In the genomic region with DNA sequence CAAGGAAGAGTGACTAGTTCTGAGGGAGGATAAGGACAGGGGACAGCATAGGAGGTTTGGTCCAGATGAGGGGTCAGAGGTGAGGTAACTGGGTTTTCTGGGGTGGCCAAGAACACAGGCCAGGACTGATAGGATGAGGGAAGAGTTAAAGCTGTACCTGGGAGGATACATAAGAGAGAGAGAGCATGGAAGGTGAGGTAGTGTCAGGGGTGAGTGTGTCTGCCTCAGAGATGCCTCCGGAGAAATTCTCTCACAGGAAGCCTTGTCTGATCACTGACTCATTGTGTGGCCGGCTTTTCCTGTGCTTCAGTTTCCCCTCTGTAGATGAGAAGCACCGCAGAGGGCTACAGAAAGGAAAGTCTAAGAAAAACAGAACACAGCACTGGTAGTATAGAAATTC, we compare ENCODE assay signal across 8 cellular contexts. TPM values are rescaled to one million over a fixed set of nuclear protein-coding genes. Genes with fewer than 3 reads are reported as not detected.
DNase-seq lines count a peak whose midpoint lies in the region; ATAC-seq and TF ChIP-seq lines count a peak whose summit lies in the region.

No MANE protein-coding gene starts in this region.

- peak overlapping the region; percentile 67 to 85 (median 76) for H3K4me3 Mint-ChIP-seq in CD4-positive, alpha-beta memory T cell
- peak overlapping the region; percentile 79 for H3K4me3 Mint-ChIP-seq in natural killer cell

- H3K4me1 ChIP-seq in CD4-positive, alpha-beta memory T cell (ENCODE audit: insufficient read depth, low read length): peaks cover 85% of the 10 kb centered on the region
- peaks cover 17% of the 10 kb centered on the region for H3K4me1 ChIP-seq in GM23248 (ENCODE audit: insufficient read depth)
- H3K4me1 ChIP-seq in Karpas-422 (ENCODE audit: low read length): no peaks in the 10 kb centered on the region

- no peaks in the 10 kb centered on the region for H3K36me3 ChIP-seq in CD4-positive, alpha-beta memory T cell (ENCODE audit: insufficient read depth, low read length)
- H3K36me3 ChIP-seq in GM23248 (ENCODE audit: low read depth) (no peaks in the 10 kb centered on the region), Karpas-422 (ENCODE audit: insufficient read depth, low read length) (no peaks in the 10 kb centered on the region)

- peaks cover 6% of the 10 kb centered on the region; the same call in 1 of the 2 replicates for H3K9me2 ChIP-seq in GM23248 (ENCODE audit: insufficient read depth)
- no peaks in the 10 kb centered on the region for H3K9me2 ChIP-seq in Karpas-422 (replicated peaks; ENCODE audit: insufficient read depth, low read length)

- TF ChIP-seq CTCF in RWPE1 (conservative IDR thresholded peaks at IDR 0.05; ENCODE audit: low read depth) (no peak), natural killer cell (IDR thresholded peaks at IDR 0.05) (no peak)

- 1 to 3% methylated on average over 3 of the region's 3 CpGs for WGBS in GM23248 (ENCODE audit: low coverage in 1 of 2, low lambda C conversion rate in 2 of 2, missing lambda C conversion rate in 2 of 2), 2 experiments

- no peaks in the 10 kb centered on the region for H3K27me3 Mint-ChIP-seq in CD4-positive, alpha-beta memory T cell
- no peaks in the 10 kb centered on the region for H3K27me3 Mint-ChIP-seq in natural killer cell (ENCODE audit: low read depth in 2 of 2)

- peaks cover 24% of the 10 kb centered on the region; the same call in 1 of the 2 replicates for H3F3A ChIP-seq in GM23248 (ENCODE audit: insufficient read depth)

- H3K9me3 Mint-ChIP-seq in CD4-positive, alpha-beta memory T cell: no peaks in the 10 kb centered on the region
- peaks cover 0 to 2% of the 10 kb centered on the region in 2 donors for H3K9me3 Mint-ChIP-seq in natural killer cell

- H3K9ac ChIP-seq in GM23248 (no peak overlapping the region), Karpas-422 (ENCODE audit: low read length) (no peak overlapping the region)

- H3K9me3 ChIP-seq in CD4-positive, alpha-beta memory T cell (ENCODE audit: control insufficient read depth in 1 of 2, low read length in 2 of 2): no peaks in the 10 kb centered on the region
- H3K9me3 ChIP-seq in GM23248 (ENCODE audit: low read depth) (no peaks in the 10 kb centered on the region), Karpas-422 (ENCODE audit: low read length) (no peaks in the 10 kb centered on the region)

- in situ Hi-C loops in GM23248 (cut with MboI): no loop called here

- POLR2A ChIA-PET in CD4-positive, alpha-beta memory T cell (lab: Charles Lee; ENCODE audit: partially characterized antibody): interaction anchor here (0.6 to 2.7 kb wide), 18 partner anchors 9 to 167 kb away, joined by 3 to 25 read pairs (median 4); a partner anchor contains a TSS
- POLR2A ChIA-PET in RWPE1 (lab: Yijun Ruan, JAX; ENCODE audit: low non-redundant PET): no interaction called here

- H3K4me3 ChIP-seq in CD4-positive, alpha-beta memory T cell (ENCODE audit: low read length in 2 of 2): peak overlapping the region; percentile 17 to 38
- H3K4me3 ChIP-seq in GM23248 (no peak overlapping the region), Karpas-422 (ENCODE audit: low read length) (no peak overlapping the region)

- CTCF ChIA-PET in CD4-positive, alpha-beta memory T cell (lab: Charles Lee; ENCODE audit: partially characterized antibody): interaction anchor here (1.3 to 1.7 kb wide), 2 partner anchors 20 to 89 kb away, joined by 3 to 11 read pairs; no protein-coding TSS in a partner anchor
- CTCF ChIA-PET in RWPE1 (lab: Yijun Ruan, JAX): no interaction called here

- H4K20me1 ChIP-seq in GM23248 (ENCODE audit: insufficient read depth) (no peaks in the 10 kb centered on the region), Karpas-422 (ENCODE audit: insufficient read depth, low read depth, low read length) (no peaks in the 10 kb centered on the region)

- H3K79me2 ChIP-seq in GM23248 (ENCODE audit: insufficient read depth) (no peaks in the 10 kb centered on the region), Karpas-422 (ENCODE audit: low read length) (no peaks in the 10 kb centered on the region)

- H3K4me2 ChIP-seq in GM23248 (ENCODE audit: unreplicated experiment) (peak overlapping the region; percentile 71), Karpas-422 (ENCODE audit: low read depth, low read length, poor library complexity, severe bottlenecking) (no peak overlapping the region)

- H3K27ac Mint-ChIP-seq in CD4-positive, alpha-beta memory T cell: peak overlapping the region in 6 of 7 donors; percentile 92 to 96 (median 94)
- no peak overlapping the region for H3K27ac Mint-ChIP-seq in natural killer cell

- H2AFZ ChIP-seq in GM23248 (peak overlapping the region; percentile 47), Karpas-422 (ENCODE audit: low read length) (no peak overlapping the region)

- no peaks in the 10 kb centered on the region for H3K27me3 ChIP-seq in CD4-positive, alpha-beta memory T cell (ENCODE audit: insufficient read depth, low read length)
- H3K27me3 ChIP-seq in GM23248 (replicated peaks; ENCODE audit: insufficient read depth): no peaks in the 10 kb centered on the region
- H3K27me3 ChIP-seq in Karpas-422 (ENCODE audit: low read length): no peaks in the 10 kb centered on the region

- peak; percentile 72 to 92 (median 77) for DNase-seq in CD4-positive, alpha-beta memory T cell
- peak; percentile 79 for DNase-seq in GM23248
- peak; percentile 35 for DNase-seq in RWPE1 (ENCODE audit: low spot score)
- peak; percentile 8 to 53 (median 29) for DNase-seq in activated naive CD4-positive, alpha-beta T cell (lab: John Stamatoyannopoulos, UW)
- DNase-seq in natural killer cell: peak; percentile 66
- DNase-seq in foreskin melanocyte: no peak
- no peak for DNase-seq in NCI-H187 treated with DMSO at 0.1 percent for 48 hours (lab: John Stamatoyannopoulos, UW)
- DNase-seq in Karpas-422: no peak

- H3K4me1 Mint-ChIP-seq in CD4-positive, alpha-beta memory T cell: peaks cover 0 to 54% (median 30%) of the 10 kb centered on the region in 4 donors
- H3K4me1 Mint-ChIP-seq in natural killer cell: peaks cover 54 to 57% of the 10 kb centered on the region in 2 donors

- H3K36me3 Mint-ChIP-seq in CD4-positive, alpha-beta memory T cell: no peaks in the 10 kb centered on the region
- no peaks in the 10 kb centered on the region for H3K36me3 Mint-ChIP-seq in natural killer cell

- peak; percentile 73 to 91 (median 89) for ATAC-seq in natural killer cell

- intact Hi-C loops in CD4-positive, alpha-beta memory T cell (cut with micrococcal nuclease): loop anchor here (1.0 to 5.0 kb wide), 4 partner anchors 20 to 167 kb away; a partner anchor contains a TSS
- intact Hi-C loops in natural killer cell (cut with micrococcal nuclease): loop anchor here (1.0 to 10.0 kb wide), 4 partner anchors 24 to 344 kb away; no protein-coding TSS in a partner anchor

- H3K27ac ChIP-seq in CD4-positive, alpha-beta memory T cell (ENCODE audit: low read depth, low read length): peak overlapping the region; percentile 64
- H3K27ac ChIP-seq in GM23248: 0 out of 2 replicates have a peak overlapping the region, but pooled peaks have one; percentile 11
- no peak overlapping the region for H3K27ac ChIP-seq in RWPE1
- H3K27ac ChIP-seq in Karpas-422 (ENCODE audit: low read length): no peak overlapping the region

RNA-seq across cellular contexts. Expression of a gene that starts 40.2 kb away (rescaled TPM):
- total RNA-seq in CD4-positive, alpha-beta memory T cell: 1 to 10 TPM; 4.3 to 4.9 TPM
- 1 to 10 TPM in 1 of 2 donors, under 1 TPM in 1; 0.81 to 2.5 TPM for polyA plus RNA-seq in CD4-positive, alpha-beta memory T cell
- total RNA-seq in GM23248 (2014; rRNA removed; shearing (Covaris generic)): not detected in 2 replicates
- not detected in 2 replicates for polyA plus RNA-seq in GM23248 (2016; fragmentation: Nextera tagmentation; extraction: Ambion mirVana)
- 10 to 100 TPM; 22.1 to 44.5 (median 24.1) TPM for total RNA-seq in natural killer cell
- not detected in 2 replicates for total RNA-seq in Karpas-422 (2014; rRNA removed; shearing (Covaris generic); ENCODE audit: low replicate concordance)

Comparison
In these comparisons a context has a peak if more than half of its experiments do, and no peak if none do; other contexts are left out.
1. DNase-seq: peak in CD4-positive, alpha-beta memory T cell (5 of 5), GM23248 (single experiment), RWPE1 (single experiment), activated naive CD4-positive, alpha-beta T cell (4 of 4) and natural killer cell (single experiment); none in foreskin melanocyte (single experiment), NCI-H187 treated with DMSO at 0.1 percent for 48 hours (single experiment) and Karpas-422 (single experiment).
2. H3K27ac ChIP-seq: peak in CD4-positive, alpha-beta memory T cell (single experiment) and GM23248 (single experiment); none in RWPE1 (single experiment) and Karpas-422 (single experiment).
3. H3K4me3 ChIP-seq: peak in CD4-positive, alpha-beta memory T cell (2 of 2); none in GM23248 (single experiment) and Karpas-422 (single experiment).
4. H3K27ac Mint-ChIP-seq: peak in CD4-positive, alpha-beta memory T cell (6 of 7); none in natural killer cell (0 of 2).